In genomic region chr2:10460366-10460796, GRCh38 we compare ENCODE assay signal across 18 cellular contexts.
"Had no signal": no experiment of that assay in that cellular context is flagged by ENCODE, and none has a peak within 500 bp of the region (broad histone marks: within the 10 kb centered on the region; RNA-seq: fewer than 3 reads in every experiment).

No MANE protein-coding gene starts in this region.

- ATAC-seq: gastroesophageal sphincter; heart right ventricle; left lung; naive thymus-derived CD8-positive, alpha-beta T cell; right cardiac atrium; stimulated activated naive CD8-positive, alpha-beta T cell treated with anti-CD3 and anti-CD28 coated beads, Interleukin-15, Interleukin-2, amounts not matched to agents 100 U/mL and 50 U/mL, for 24 hours; T-helper 17 cell had no signal

- H3K4me3 ChIP-seq: adrenal gland, gastroesophageal sphincter, heart right ventricle, left lung, smooth muscle cell, transverse colon had no signal

- H3K36me3 ChIP-seq: adrenal gland, gastroesophageal sphincter, heart right ventricle, left lung, neutrophil, transverse colon had no signal

- H3K4me2 ChIP-seq: smooth muscle cell had no signal

- DNase-seq: activated CD4-positive, alpha-beta T cell treated with anti-CD3 and anti-CD28 coated beads for 48 hours; activated naive CD4-positive, alpha-beta T cell treated with anti-CD3 and anti-CD28 coated beads, Interleukin-2, amount 50 U/mL, for 16 hours; erythroblast; heart right ventricle; naive thymus-derived CD8-positive, alpha-beta T cell; posterior cingulate gyrus; right cardiac atrium; stimulated activated naive CD8-positive, alpha-beta T cell treated with anti-CD3 and anti-CD28 coated beads, Interleukin-15, Interleukin-2, amounts not matched to agents 100 U/mL and 50 U/mL, for 24 hours; T-helper 17 cell; transverse colon had no signal

- H3K27ac ChIP-seq: adrenal gland, gastroesophageal sphincter, heart right ventricle, left lung, neutrophil, transverse colon had no signal

- FAIRE-seq: colon, islet of Langerhans had no signal

- H3K4me1 Mint-ChIP-seq: memory B cell; naive thymus-derived CD8-positive, alpha-beta T cell had no signal

- H3K9me3 Mint-ChIP-seq: memory B cell; naive thymus-derived CD8-positive, alpha-beta T cell had no signal

- H3K9me3 ChIP-seq: adrenal gland, gastroesophageal sphincter, heart right ventricle, left lung, neutrophil, transverse colon had no signal

- H3K36me3 Mint-ChIP-seq: memory B cell; naive thymus-derived CD8-positive, alpha-beta T cell had no signal

- H3K27ac Mint-ChIP-seq: memory B cell, T-helper 17 cell had no signal

- H3K27me3 ChIP-seq: gastroesophageal sphincter, heart right ventricle, left lung, transverse colon had no signal

- H3K4me3 Mint-ChIP-seq: memory B cell; naive thymus-derived CD8-positive, alpha-beta T cell; T-helper 17 cell had no signal

- H3K4me1 ChIP-seq: left lung had no signal
